1 cellular context compared by ENCODE assay signal in genomic region chr16:52316241-52316640, GRCh38.
TF ChIP-seq lines count a peak whose summit lies in the region.

No MANE protein-coding gene starts in this region.

TF ChIP-seq in GM23338, 12 proteins besides CTCF, POLR2A, EP300 and RAD21 (continued from another document):
- TF ChIP-seq, protein P1, sequence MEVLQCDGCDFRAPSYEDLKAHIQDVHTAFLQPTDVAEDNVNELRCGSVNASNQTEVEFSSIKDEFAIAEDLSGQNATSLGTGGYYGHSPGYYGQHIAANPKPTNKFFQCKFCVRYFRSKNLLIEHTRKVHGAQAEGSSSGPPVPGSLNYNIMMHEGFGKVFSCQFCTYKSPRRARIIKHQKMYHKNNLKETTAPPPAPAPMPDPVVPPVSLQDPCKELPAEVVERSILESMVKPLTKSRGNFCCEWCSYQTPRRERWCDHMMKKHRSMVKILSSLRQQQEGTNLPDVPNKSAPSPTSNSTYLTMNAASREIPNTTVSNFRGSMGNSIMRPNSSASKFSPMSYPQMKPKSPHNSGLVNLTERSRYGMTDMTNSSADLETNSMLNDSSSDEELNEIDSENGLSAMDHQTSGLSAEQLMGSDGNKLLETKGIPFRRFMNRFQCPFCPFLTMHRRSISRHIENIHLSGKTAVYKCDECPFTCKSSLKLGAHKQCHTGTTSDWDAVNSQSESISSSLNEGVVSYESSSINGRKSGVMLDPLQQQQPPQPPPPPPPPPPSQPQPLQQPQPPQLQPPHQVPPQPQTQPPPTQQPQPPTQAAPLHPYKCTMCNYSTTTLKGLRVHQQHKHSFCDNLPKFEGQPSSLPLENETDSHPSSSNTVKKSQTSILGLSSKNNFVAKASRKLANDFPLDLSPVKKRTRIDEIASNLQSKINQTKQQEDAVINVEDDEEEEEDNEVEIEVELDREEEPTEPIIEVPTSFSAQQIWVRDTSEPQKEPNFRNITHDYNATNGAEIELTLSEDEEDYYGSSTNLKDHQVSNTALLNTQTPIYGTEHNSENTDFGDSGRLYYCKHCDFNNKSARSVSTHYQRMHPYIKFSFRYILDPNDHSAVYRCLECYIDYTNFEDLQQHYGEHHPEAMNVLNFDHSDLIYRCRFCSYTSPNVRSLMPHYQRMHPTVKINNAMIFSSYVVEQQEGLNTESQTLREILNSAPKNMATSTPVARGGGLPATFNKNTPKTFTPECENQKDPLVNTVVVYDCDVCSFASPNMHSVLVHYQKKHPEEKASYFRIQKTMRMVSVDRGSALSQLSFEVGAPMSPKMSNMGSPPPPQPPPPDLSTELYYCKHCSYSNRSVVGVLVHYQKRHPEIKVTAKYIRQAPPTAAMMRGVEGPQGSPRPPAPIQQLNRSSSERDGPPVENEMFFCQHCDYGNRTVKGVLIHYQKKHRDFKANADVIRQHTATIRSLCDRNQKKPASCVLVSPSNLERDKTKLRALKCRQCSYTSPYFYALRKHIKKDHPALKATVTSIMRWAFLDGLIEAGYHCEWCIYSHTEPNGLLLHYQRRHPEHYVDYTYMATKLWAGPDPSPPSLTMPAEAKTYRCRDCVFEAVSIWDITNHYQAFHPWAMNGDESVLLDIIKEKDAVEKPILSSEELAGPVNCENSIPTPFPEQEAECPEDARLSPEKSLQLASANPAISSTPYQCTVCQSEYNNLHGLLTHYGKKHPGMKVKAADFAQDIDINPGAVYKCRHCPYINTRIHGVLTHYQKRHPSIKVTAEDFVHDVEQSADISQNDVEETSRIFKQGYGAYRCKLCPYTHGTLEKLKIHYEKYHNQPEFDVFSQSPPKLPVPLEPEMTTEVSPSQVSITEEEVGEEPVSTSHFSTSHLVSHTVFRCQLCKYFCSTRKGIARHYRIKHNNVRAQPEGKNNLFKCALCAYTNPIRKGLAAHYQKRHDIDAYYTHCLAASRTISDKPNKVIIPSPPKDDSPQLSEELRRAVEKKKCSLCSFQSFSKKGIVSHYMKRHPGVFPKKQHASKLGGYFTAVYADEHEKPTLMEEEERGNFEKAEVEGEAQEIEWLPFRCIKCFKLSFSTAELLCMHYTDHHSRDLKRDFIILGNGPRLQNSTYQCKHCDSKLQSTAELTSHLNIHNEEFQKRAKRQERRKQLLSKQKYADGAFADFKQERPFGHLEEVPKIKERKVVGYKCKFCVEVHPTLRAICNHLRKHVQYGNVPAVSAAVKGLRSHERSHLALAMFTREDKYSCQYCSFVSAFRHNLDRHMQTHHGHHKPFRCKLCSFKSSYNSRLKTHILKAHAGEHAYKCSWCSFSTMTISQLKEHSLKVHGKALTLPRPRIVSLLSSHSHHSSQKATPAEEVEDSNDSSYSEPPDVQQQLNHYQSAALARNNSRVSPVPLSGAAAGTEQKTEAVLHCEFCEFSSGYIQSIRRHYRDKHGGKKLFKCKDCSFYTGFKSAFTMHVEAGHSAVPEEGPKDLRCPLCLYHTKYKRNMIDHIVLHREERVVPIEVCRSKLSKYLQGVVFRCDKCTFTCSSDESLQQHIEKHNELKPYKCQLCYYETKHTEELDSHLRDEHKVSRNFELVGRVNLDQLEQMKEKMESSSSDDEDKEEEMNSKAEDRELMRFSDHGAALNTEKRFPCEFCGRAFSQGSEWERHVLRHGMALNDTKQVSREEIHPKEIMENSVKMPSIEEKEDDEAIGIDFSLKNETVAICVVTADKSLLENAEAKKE (CRISPR knock-in tag; IDR thresholded peaks at IDR 0.05): no peak
- no peak for TF ChIP-seq STAT1 (IDR thresholded peaks at IDR 0.05; ENCODE audit: unreplicated experiment)
